ENCODE assay signal across 27 cellular contexts in the genomic region with DNA sequence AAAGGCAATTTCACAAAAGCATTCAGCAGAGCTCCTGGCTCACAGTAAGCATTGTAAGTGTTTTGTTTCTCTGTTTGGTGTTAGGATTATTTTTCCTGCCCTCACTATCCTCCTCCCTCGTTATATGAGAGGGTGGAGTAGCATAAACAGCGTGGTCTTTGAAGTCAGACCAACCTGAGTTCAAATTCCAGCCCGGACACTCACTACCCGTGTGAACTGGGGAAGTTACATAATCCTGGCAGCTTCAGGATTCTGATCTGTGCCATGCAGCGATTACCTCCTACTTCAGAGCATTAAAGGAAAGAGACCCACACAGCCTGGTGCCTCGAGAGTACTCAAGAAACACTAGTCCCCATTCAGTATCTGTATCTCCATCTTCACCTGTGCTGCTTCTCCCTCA.
DNase-seq lines count a peak whose midpoint lies in the region; ATAC-seq, FAIRE-seq and TF ChIP-seq lines count a peak whose summit lies in the region.
"Had no signal": no experiment of that assay in that cellular context is flagged by ENCODE, and none has a peak within 500 bp of the region (broad histone marks: within the 10 kb centered on the region; RNA-seq: fewer than 3 reads in every experiment).

No MANE protein-coding gene starts in this region.

- no peak overlapping the region for H3K9ac ChIP-seq in HepG2 (ENCODE audit: insufficient read depth, low read depth, low read length)
- H3K9ac ChIP-seq: BLaER1, SK-N-SH had no signal

- H3K4me1 ChIP-seq in HepG2 (ENCODE audit: insufficient read depth, low read length) (peaks cover 22% of the 10 kb centered on the region), transverse colon (peaks cover 0 to 15% (median 5%) of the 10 kb centered on the region in 4 donors)
- H3K4me1 ChIP-seq: BLaER1, HAP-1, psoas muscle, stomach, thyroid gland had no signal

- TF ChIP-seq EP300 in HepG2 (IDR thresholded peaks at IDR 0.05; ENCODE audit: low read depth in 2 of 2, low read length in 2 of 2): peak; percentile 59 to 89
- peak; percentile 58; the same call in 1 of the 2 replicates for TF ChIP-seq EP300 in HepG2 (CRISPR knock-in tag; IDR thresholded peaks at IDR 0.05; ENCODE audit: borderline replicate concordance)
- no peak for TF ChIP-seq EP300 in transverse colon (IDR thresholded peaks at IDR 0.05; ENCODE audit: low read depth)

- POLR2A ChIA-PET in HepG2 (lab: Yijun Ruan, JAX): no interaction called here

- TF ChIP-seq RAD21 in HepG2 (CRISPR knock-in tag; IDR thresholded peaks at IDR 0.05): no peak

- H3K4me3 ChIP-seq in MG63: no peak overlapping the region
- H3K4me3 ChIP-seq in choroid plexus epithelial cell (ENCODE audit: low read depth, low read length): no peak overlapping the region
- H3K4me3 ChIP-seq in HepG2 (replicated peaks in 1 of 3; ENCODE audit: insufficient read depth in 1 of 3, low read depth in 2 of 3, low read length in 3 of 3): no peak overlapping the region
- H3K4me3 ChIP-seq in transverse colon: no peak overlapping the region
- H3K4me3 ChIP-seq: BLaER1, HAP-1, K562, psoas muscle, smooth muscle cell, stomach, thyroid gland had no signal

- 3% methylated on average over 6 of the region's 6 CpGs for WGBS in HepG2 (ENCODE audit: low lambda C conversion rate)
- WGBS in transverse colon (ENCODE audit: low coverage in 1 of 2), 2 donors: 0 to 25% methylated on average over 1 to 6 of the region's 6 CpGs

- no peaks in the 10 kb centered on the region for H3K36me3 ChIP-seq in MG63
- H3K36me3 ChIP-seq in HepG2 (replicated peaks in 1 of 2; ENCODE audit: control insufficient read depth in 1 of 2, insufficient read depth in 2 of 2, low read length in 2 of 2): no peaks in the 10 kb centered on the region
- H3K36me3 ChIP-seq in transverse colon: no peaks in the 10 kb centered on the region
- H3K36me3 ChIP-seq: BLaER1, HAP-1, stomach, thyroid gland had no signal

- H3K4me2 ChIP-seq in HepG2 (ENCODE audit: low read depth, low read length): peak overlapping the region; percentile 68
- H3K4me2 ChIP-seq: BLaER1, SK-N-SH, smooth muscle cell had no signal

- FAIRE-seq in HepG2 (lab: Jason Lieb, UNC): peak; percentile 79
- FAIRE-seq: G401.6, GM19239, K562 had no signal

- no peaks in the 10 kb centered on the region for H4K20me1 ChIP-seq in HepG2 (ENCODE audit: insufficient read depth, low read length)
- H4K20me1 ChIP-seq: BLaER1 had no signal

- no peak overlapping the region for H2AFZ ChIP-seq in HepG2 (ENCODE audit: low read length)

- H3K27ac ChIP-seq in HepG2 (ENCODE audit: extremely low read length, insufficient read depth, low read length): peak overlapping the region; percentile 52
- H3K27ac ChIP-seq in transverse colon: no peak overlapping the region
- H3K27ac ChIP-seq: BLaER1, psoas muscle, stomach, thyroid gland had no signal

- TF ChIP-seq CTCF in choroid plexus epithelial cell (conservative IDR thresholded peaks at IDR 0.05; ENCODE audit: low read depth, low read length) (no peak), HepG2 (CRISPR knock-in tag; IDR thresholded peaks at IDR 0.05) (no peak), transverse colon (IDR thresholded peaks at IDR 0.05) (no peak)

- in situ Hi-C loops in HepG2 (cut with HindIII; ENCODE audit: extremely low pct_ligation_motif_present, low pct_unique_long_range_greater_than_20kb) (no loop called here), transverse colon (cut with MboI; ENCODE audit: low pct_ligation_motif_present in 1 of 4, low pct_unique_long_range_greater_than_20kb in 1 of 4, low sequenced_read_pairs in 3 of 4) (no loop called here)

- H3K27me3 ChIP-seq in MG63 (no peaks in the 10 kb centered on the region), HepG2 (ENCODE audit: control insufficient read depth in 1 of 2, insufficient read depth in 2 of 2, low read length in 2 of 2) (no peaks in the 10 kb centered on the region), transverse colon (no peaks in the 10 kb centered on the region)
- H3K27me3 ChIP-seq: BLaER1, stomach, thyroid gland had no signal

- TF ChIP-seq POLR2A in HepG2 (IDR thresholded peaks at IDR 0.05; ENCODE audit: insufficient read depth in 1 of 2, low read depth in 2 of 2, low read length in 2 of 2): no peak
- TF ChIP-seq POLR2A in transverse colon (IDR thresholded peaks at IDR 0.05): no peak

- BruUV-seq in HepG2 (replicated peaks; lab: Mats Ljungman, UMichigan): no TSS peak

- peak; percentile 5 for DNase-seq in MG63
- DNase-seq in choroid plexus epithelial cell (ENCODE audit: low read depth): peak; percentile 60
- DNase-seq in HepG2 (ENCODE audit: low spot score): peak; percentile 80
- peak; percentile 48 for DNase-seq in transverse colon
- no peak for DNase-seq in D341Med (ENCODE audit: low spot score)
- DNase-seq in RKO (ENCODE audit: low spot score): no peak
- no peak for DNase-seq in mesenteric fat pad (ENCODE audit: low spot score)
- DNase-seq: activated CD8-positive, alpha-beta T cell treated with anti-CD3 and anti-CD28 coated beads, Interleukin-2, amount 10 ng/mL, durations not matched to agents 7 days and 5 days; aorta; central memory CD4-positive, alpha-beta T cell; glutamatergic neuron; naive thymus-derived CD4-positive, alpha-beta T cell; NCI-H146; NCI-H2107; NCI-H446 treated with DMSO at 0.1 percent for 48 hours; psoas muscle; SK-N-SH; stimulated activated CD4-positive, alpha-beta T cell treated with anti-CD3 and anti-CD28 coated beads, Interleukin-1b, Interleukin-23, amount 100 ng/mL, for 48 hours; stomach; T-helper 2 cell; thyroid gland had no signal

- no peaks in the 10 kb centered on the region for H3K79me2 ChIP-seq in HepG2 (ENCODE audit: insufficient read depth, low read length)

- peak; percentile 98 for ATAC-seq in HepG2
- ATAC-seq: activated CD8-positive, alpha-beta T cell treated with anti-CD3 and anti-CD28 coated beads, Interleukin-2, amount 10 ng/mL, durations not matched to agents 7 days and 5 days; K562; naive thymus-derived CD4-positive, alpha-beta T cell; psoas muscle had no signal

- H3K9me3 ChIP-seq in MG63: no peaks in the 10 kb centered on the region
- no peaks in the 10 kb centered on the region for H3K9me3 ChIP-seq in HepG2 (ENCODE audit: low read length)
- H3K9me3 ChIP-seq in transverse colon: no peaks in the 10 kb centered on the region
- H3K9me3 ChIP-seq: HAP-1, psoas muscle, SK-N-SH, thyroid gland had no signal

- intact Hi-C loops in HepG2 (cut with micrococcal nuclease; ENCODE audit: unreplicated experiment): loop anchor here (10.0 kb wide), 1 partner anchor 378 kb away; no protein-coding TSS in a partner anchor
- intact Hi-C loops in transverse colon (cut with DNase I; ENCODE audit: low total_unique reads): no loop called here

- CTCF ChIA-PET in HepG2 (lab: Yijun Ruan, JAX; ENCODE audit: low intra/inter-chr PET ratio, low total read pairs): no interaction called here

TF ChIP-seq in HepG2, 621 proteins besides CTCF, POLR2A, EP300 and RAD21 (continues in another document):
- TF ChIP-seq ZNF44 (CRISPR knock-in tag; IDR thresholded peaks at IDR 0.05) (no peak), ZNF362 (CRISPR knock-in tag; IDR thresholded peaks at IDR 0.05; ENCODE audit: borderline replicate concordance) (no peak), PRPF4 (IDR thresholded peaks at IDR 0.05; ENCODE audit: low read depth, low read length, poor library complexity, severe bottlenecking) (no peak), ZNF333 (CRISPR knock-in tag; IDR thresholded peaks at IDR 0.05; ENCODE audit: borderline replicate concordance) (no peak), ZNF703 (CRISPR knock-in tag; IDR thresholded peaks at IDR 0.05; ENCODE audit: borderline replicate concordance) (no peak), RNF2 (conservative IDR thresholded peaks at IDR 0.05; ENCODE audit: low read depth) (no peak), ZNF256 (CRISPR knock-in tag; conservative IDR thresholded peaks at IDR 0.05) (no peak)

Comparison
In these comparisons a context has a peak if more than half of its experiments do, and no peak if none do; other contexts are left out.
1. DNase-seq: peak in MG63 (single experiment), choroid plexus epithelial cell (single experiment), HepG2 (single experiment) and transverse colon (single experiment); none in D341Med (single experiment), RKO (single experiment) and mesenteric fat pad (single experiment).